8 cellular contexts compared by ENCODE assay signal in the genomic region with DNA sequence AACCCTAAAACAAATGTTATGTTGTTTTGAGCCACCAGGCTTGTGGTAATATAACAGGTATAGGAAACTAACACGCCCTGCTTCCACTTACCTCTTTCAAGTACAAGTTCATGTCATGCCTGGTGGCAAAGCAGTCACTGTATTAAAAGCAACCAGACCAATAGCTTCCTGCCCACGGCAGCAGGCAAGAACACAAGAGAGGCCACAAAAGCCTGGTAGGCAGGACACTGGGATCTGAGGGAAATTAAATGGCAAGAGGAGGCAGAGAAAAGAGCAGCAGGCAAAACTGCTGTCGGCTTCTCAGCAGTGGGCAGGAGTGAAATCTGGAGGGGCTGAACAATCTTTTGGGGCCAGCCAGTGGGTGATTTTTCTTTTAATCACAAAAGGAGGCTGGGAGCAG. TPM values are rescaled to one million over a fixed set of nuclear protein-coding genes. Genes with fewer than 3 reads are reported as not detected.
A peak's percentile ranks its signal among the peaks of the same experiment; 100 is the strongest.
DNase-seq lines count a peak whose midpoint lies in the region; ATAC-seq and TF ChIP-seq lines count a peak whose summit lies in the region.

No MANE protein-coding gene starts in this region.

- TF ChIP-seq CTCF in C4-2B (conservative IDR thresholded peaks at IDR 0.05) = no peak
- no peak for TF ChIP-seq CTCF in KMS-11 (conservative IDR thresholded peaks at IDR 0.05; ENCODE audit: low read depth, low read length)
- no peak for TF ChIP-seq CTCF in lung (IDR thresholded peaks at IDR 0.05; ENCODE audit: control extremely low read depth, extremely low read depth)

- no peaks in the 10 kb centered on the region for H3K27me3 Mint-ChIP-seq in activated T-helper 1 cell treated with anti-CD3 and anti-CD28 coated beads, Interleukin-12 subunit alpha, Interleukin-12 subunit beta, Interleukin-2, Interleukin-4 antibody, amounts not matched to agents 30 ng/mL and 10 ng/mL and 1 ng/mL, durations not matched to agents 14 hours and 24 hours and 36 hours (ENCODE audit: insufficient read depth)

- H3K36me3 Mint-ChIP-seq in activated T-helper 1 cell treated with anti-CD3 and anti-CD28 coated beads, Interleukin-12 subunit alpha, Interleukin-12 subunit beta, Interleukin-2, Interleukin-4 antibody, amounts not matched to agents 30 ng/mL and 10 ng/mL and 1 ng/mL, durations not matched to agents 14 hours and 24 hours and 36 hours (ENCODE audit: low read depth) = peaks cover 13% of the 10 kb centered on the region

- no peaks in the 10 kb centered on the region for H3K9me3 Mint-ChIP-seq in activated T-helper 1 cell treated with anti-CD3 and anti-CD28 coated beads, Interleukin-12 subunit alpha, Interleukin-12 subunit beta, Interleukin-2, Interleukin-4 antibody, amounts not matched to agents 30 ng/mL and 10 ng/mL and 1 ng/mL, durations not matched to agents 14 hours and 24 hours and 36 hours

- H4K20me1 ChIP-seq in KMS-11 (ENCODE audit: insufficient read depth) = no peaks in the 10 kb centered on the region

- no peaks in the 10 kb centered on the region for H3K9me3 ChIP-seq in lung (ENCODE audit: control insufficient read depth in 2 of 2, insufficient read depth in 1 of 2, low read length in 1 of 2)
- no peaks in the 10 kb centered on the region for H3K9me3 ChIP-seq in HAP-1

- DNase-seq in activated T-helper 1 cell treated with anti-CD3 and anti-CD28 coated beads, Interleukin-12 subunit alpha, Interleukin-12 subunit beta, Interleukin-2, Interleukin-4 antibody, amounts not matched to agents 30 ng/mL and 10 ng/mL and 1 ng/mL, durations not matched to agents 14 hours and 24 hours and 36 hours (ENCODE audit: low spot score) = peak; percentile 64
- DNase-seq in lung (ENCODE audit: low spot score) (no peak), HAP-1 (ENCODE audit: low spot score in 2 of 2) (no peak), NCI-H2196 treated with DMSO at 0.1 percent for 48 hours (lab: John Stamatoyannopoulos, UW; ENCODE audit: unreplicated experiment) (no peak)
- no peak for DNase-seq in stimulated activated CD4-positive, alpha-beta T cell treated with anti-CD3 and anti-CD28 coated beads, Interleukin-2, amount 100 ng/mL, for 48 hours

- H3K27me3 ChIP-seq in KMS-11 (ENCODE audit: insufficient read depth, low read depth) = no peaks in the 10 kb centered on the region
- no peaks in the 10 kb centered on the region for H3K27me3 ChIP-seq in lung (ENCODE audit: control insufficient read depth, insufficient read depth)
- H3K27me3 ChIP-seq in HAP-1 (ENCODE audit: low read depth) = no peaks in the 10 kb centered on the region

- peak overlapping the region; percentile 91 for H3K9ac ChIP-seq in KMS-11

- peak overlapping the region; percentile 90 for H3K4me3 Mint-ChIP-seq in activated T-helper 1 cell treated with anti-CD3 and anti-CD28 coated beads, Interleukin-12 subunit alpha, Interleukin-12 subunit beta, Interleukin-2, Interleukin-4 antibody, amounts not matched to agents 30 ng/mL and 10 ng/mL and 1 ng/mL, durations not matched to agents 14 hours and 24 hours and 36 hours

- WGBS in lung, 2 donors = 41 to 42% methylated on average over 3 of the region's 3 CpGs

- H3K4me1 Mint-ChIP-seq in activated T-helper 1 cell treated with anti-CD3 and anti-CD28 coated beads, Interleukin-12 subunit alpha, Interleukin-12 subunit beta, Interleukin-2, Interleukin-4 antibody, amounts not matched to agents 30 ng/mL and 10 ng/mL and 1 ng/mL, durations not matched to agents 14 hours and 24 hours and 36 hours (ENCODE audit: low read depth) = peaks cover 54% of the 10 kb centered on the region

- H3K27ac ChIP-seq in C4-2B (peak overlapping the region; percentile 95), KMS-11 (peak overlapping the region; percentile 80), lung (ENCODE audit: low read depth in 1 of 2, low read length in 1 of 2) (peak overlapping the region; percentile 26 to 94)

- in situ Hi-C loops in HAP-1 (cut with MboI; ENCODE audit: low sequenced_read_pairs) = no loop called here

- no peak overlapping the region for H3K4me3 ChIP-seq in KMS-11 (IDR thresholded peaks at IDR 0.05; ENCODE audit: insufficient read depth, low read depth, low read length)
- H3K4me3 ChIP-seq in lung = peak overlapping the region; percentile 16
- no peak overlapping the region for H3K4me3 ChIP-seq in HAP-1

- H3K4me2 ChIP-seq in KMS-11 = peak overlapping the region; percentile 90

- ATAC-seq in lung (ENCODE audit: insufficient read depth, low FRiP score) = no peak
- ATAC-seq in HG03571 (IDR thresholded peaks at IDR 0.05; ENCODE audit: unreplicated experiment) = no peak

- peaks cover 71% of the 10 kb centered on the region for H3K79me2 ChIP-seq in KMS-11 (ENCODE audit: insufficient read depth, low read depth)

- no peak overlapping the region for H2AFZ ChIP-seq in KMS-11 (ENCODE audit: low read depth)

- H3K4me1 ChIP-seq in KMS-11 (ENCODE audit: low read depth, poor library complexity, severe bottlenecking) (peaks cover 81% of the 10 kb centered on the region), lung (ENCODE audit: control insufficient read depth in 2 of 2, insufficient read depth in 2 of 2, low read length in 2 of 2) (peaks cover 3 to 12% of the 10 kb centered on the region in 2 donors), HAP-1 (peaks cover 8% of the 10 kb centered on the region)

- H3K27ac Mint-ChIP-seq in activated T-helper 1 cell treated with anti-CD3 and anti-CD28 coated beads, Interleukin-12 subunit alpha, Interleukin-12 subunit beta, Interleukin-2, Interleukin-4 antibody, amounts not matched to agents 30 ng/mL and 10 ng/mL and 1 ng/mL, durations not matched to agents 14 hours and 24 hours and 36 hours = peak overlapping the region; percentile 96

- H3K36me3 ChIP-seq in KMS-11 (ENCODE audit: insufficient read depth) (no peaks in the 10 kb centered on the region), lung (ENCODE audit: control insufficient read depth in 2 of 2, insufficient read depth in 2 of 2, low read length in 2 of 2) (no peaks in the 10 kb centered on the region), HAP-1 (replicated peaks) (0 out of 2 replicates have a peak, but pooled peaks cover 2% of the 10 kb centered on the region)

- intact Hi-C loops in activated T-helper 1 cell treated with anti-CD3 and anti-CD28 coated beads, Interleukin-12 subunit alpha, Interleukin-12 subunit beta, Interleukin-2, Interleukin-4 antibody, amounts not matched to agents 30 ng/mL and 10 ng/mL and 1 ng/mL, durations not matched to agents 14 hours and 24 hours and 36 hours (cut with micrococcal nuclease) = loop anchor here (1.0 to 5.0 kb wide), 4 partner anchors 8 to 423 kb away; no protein-coding TSS in a partner anchor

RNA-seq across cellular contexts. Expression of gene CYTH1, which starts 2.2 kb away (rescaled TPM):
- 147 TPM in 2 replicates for total RNA-seq in activated T-helper 1 cell treated with anti-CD3 and anti-CD28 coated beads, Interleukin-12 subunit alpha, Interleukin-12 subunit beta, Interleukin-2, Interleukin-4 antibody, amounts not matched to agents 30 ng/mL and 10 ng/mL and 1 ng/mL, durations not matched to agents 14 hours and 24 hours and 36 hours
- 10 to 100 TPM; 67.0 to 97.2 TPM for total RNA-seq in lung
- 10 to 100 TPM; 50.5 to 85.1 TPM for polyA plus RNA-seq in lung
